Comparison of ENCODE assay signal across 12 cellular contexts in the genomic region with DNA sequence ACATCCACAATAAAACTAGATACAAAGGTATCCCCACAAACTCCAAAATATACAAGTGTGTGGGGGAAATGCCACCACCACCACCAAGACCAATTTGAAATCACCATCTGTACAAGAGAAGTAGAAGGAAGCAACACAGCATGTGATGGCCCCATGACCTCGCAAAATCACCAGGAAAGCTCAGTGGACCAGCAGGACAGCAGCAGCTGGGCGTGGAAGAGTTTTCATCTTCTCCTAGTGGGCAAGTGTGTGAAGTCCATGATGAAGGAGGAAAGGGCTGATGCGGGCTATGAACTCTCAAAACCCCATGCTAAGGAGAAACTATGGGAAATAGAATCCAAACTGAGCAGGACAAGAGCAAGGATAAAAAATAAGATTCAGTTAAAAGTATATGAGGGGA. TPM values are rescaled to one million over a fixed set of nuclear protein-coding genes. Genes with fewer than 3 reads are reported as not detected.
A peak's percentile ranks its signal among the peaks of the same experiment; 100 is the strongest.
DNase-seq lines count a peak whose midpoint lies in the region; ATAC-seq lines count a peak whose summit lies in the region.
"Had no signal": no experiment of that assay in that cellular context is flagged by ENCODE, and none has a peak within 500 bp of the region (broad histone marks: within the 10 kb centered on the region; RNA-seq: fewer than 3 reads in every experiment).

No MANE protein-coding gene starts in this region.

- H3K27me3 Mint-ChIP-seq in natural killer cell treated with Interleukin-12 subunit alpha and Interleukin-12 subunit beta and Interleukin-15 and Interleukin-18, amount 100 ng/mL, for 72 hours, result no peaks in the 10 kb centered on the region

- peak overlapping the region; percentile 19 to 83 for H3K27ac Mint-ChIP-seq in natural killer cell treated with Interleukin-12 subunit alpha and Interleukin-12 subunit beta and Interleukin-15 and Interleukin-18, amount 100 ng/mL, for 72 hours

- no peak overlapping the region for H3K4me3 Mint-ChIP-seq in natural killer cell treated with Interleukin-12 subunit alpha and Interleukin-12 subunit beta and Interleukin-15 and Interleukin-18, amount 100 ng/mL, for 72 hours

- peak; percentile 12 for DNase-seq in NCI-H82 (lab: John Stamatoyannopoulos, UW)
- DNase-seq in NCI-H82 treated with DMSO at 0.1 percent for 48 hours (lab: John Stamatoyannopoulos, UW; ENCODE audit: unreplicated experiment), result no peak
- DNase-seq in M059J (ENCODE audit: low read depth), result peak; percentile 14
- DNase-seq in brain pericyte (ENCODE audit: low read depth, low spot score), result peak; percentile 45
- no peak for DNase-seq in natural killer cell treated with Interleukin-12 subunit alpha and Interleukin-12 subunit beta and Interleukin-15 and Interleukin-18, amount 100 ng/mL, for 72 hours (ENCODE audit: low spot score)
- no peak for DNase-seq in NCI-H1092 (lab: John Stamatoyannopoulos, UW)
- DNase-seq: ACHN, EL, NCI-H510A, upper lobe of left lung had no signal

- H3K9me3 Mint-ChIP-seq in natural killer cell treated with Interleukin-12 subunit alpha and Interleukin-12 subunit beta and Interleukin-15 and Interleukin-18, amount 100 ng/mL, for 72 hours, result no peaks in the 10 kb centered on the region

- H3K4me1 Mint-ChIP-seq in natural killer cell treated with Interleukin-12 subunit alpha and Interleukin-12 subunit beta and Interleukin-15 and Interleukin-18, amount 100 ng/mL, for 72 hours (ENCODE audit: low read depth in 2 of 2), result peaks cover 27% of the 10 kb centered on the region in 2 donors

- H3K36me3 Mint-ChIP-seq in natural killer cell treated with Interleukin-12 subunit alpha and Interleukin-12 subunit beta and Interleukin-15 and Interleukin-18, amount 100 ng/mL, for 72 hours, result peaks cover 23% of the 10 kb centered on the region

- ATAC-seq in natural killer cell treated with Interleukin-12 subunit alpha and Interleukin-12 subunit beta and Interleukin-15 and Interleukin-18, amount 100 ng/mL, for 72 hours, result no peak
- no peak for ATAC-seq in GM19397 (IDR thresholded peaks at IDR 0.05; ENCODE audit: unreplicated experiment)
- no peak for ATAC-seq in HG02852 (IDR thresholded peaks at IDR 0.05; ENCODE audit: unreplicated experiment)

RNA-seq across cellular contexts. Expression of a gene that starts 58.1 kb away (rescaled TPM):
- total RNA-seq in M059J (2014; rRNA removed; shearing (Covaris generic)), result 67.4 and 98.1 TPM in 2 replicates
- 10 to 100 TPM; 72.5 to 86.7 TPM for total RNA-seq in natural killer cell treated with Interleukin-12 subunit alpha and Interleukin-12 subunit beta and Interleukin-15 and Interleukin-18, amount 100 ng/mL, for 72 hours

Comparison
In these comparisons a context has a peak if more than half of its experiments do, and no peak if none do; other contexts are left out.
1. DNase-seq: peak in NCI-H82 (single experiment), M059J (single experiment) and brain pericyte (single experiment); none in NCI-H82 treated with DMSO at 0.1 percent for 48 hours (single experiment), natural killer cell treated with Interleukin-12 subunit alpha and Interleukin-12 subunit beta and Interleukin-15 and Interleukin-18, amount 100 ng/mL, for 72 hours (single experiment) and NCI-H1092 (single experiment).